In genomic region chr2:1192121-1192520, GRCh38 we compare ENCODE assay signal across 23 cellular contexts.
"Had no signal": no experiment of that assay in that cellular context is flagged by ENCODE, and none has a peak within 500 bp of the region (broad histone marks: within the 10 kb centered on the region; RNA-seq: fewer than 3 reads in every experiment).

No MANE protein-coding gene starts in this region.

- H3K36me3 ChIP-seq: brain microvascular endothelial cell, heart left ventricle, WERI-Rb-1 had no signal

- DNase-seq: activated B cell treated with CpG ODN at 0.5 μM for 24 hours; activated CD4-positive, alpha-beta T cell treated with anti-CD3 and anti-CD28 coated beads for 48 hours; activated CD4-positive, alpha-beta T cell treated with anti-CD3 and anti-CD28 coated beads, Interleukin-2, amount 50 U/mL, for 1 hour; activated CD4-positive, alpha-beta T cell treated with anti-CD3 and anti-CD28 coated beads, Interleukin-2, amount 50 U/mL, for 48 hours; activated CD8-positive, alpha-beta memory T cell treated with anti-CD3 and anti-CD28 coated beads for 24 hours; activated CD8-positive, alpha-beta T cell treated with anti-CD3 and anti-CD28 coated beads for 36 hours; activated effector memory CD4-positive, alpha-beta T cell treated with Interleukin-2 at 50 U/mL for 16 hours; activated gamma-delta T cell treated with Interleukin-2 at 50 U/mL for 16 hours; activated naive CD4-positive, alpha-beta T cell treated with anti-CD3 and anti-CD28 coated beads, Interleukin-2, amount 50 U/mL, for 16 hours; activated naive CD4-positive, alpha-beta T cell treated with Interleukin-2 at 50 U/mL for 16 hours; activated T-cell treated with anti-CD3 and anti-CD28 coated beads, Interleukin-2, amount 50 U/mL, for 4 hours; amniotic stem cell; anterior cingulate cortex; brain microvascular endothelial cell; dorsolateral prefrontal cortex; effector memory CD4-positive, alpha-beta T cell; endodermal cell; glutamatergic neuron; T-helper 17 cell; T1000; WERI-Rb-1 had no signal

- H3K27me3 ChIP-seq: brain microvascular endothelial cell, dorsolateral prefrontal cortex, heart left ventricle had no signal

- H3K27ac ChIP-seq: brain microvascular endothelial cell, coronary artery, dorsolateral prefrontal cortex, WERI-Rb-1 had no signal

- H3K4me3 ChIP-seq: coronary artery, dorsolateral prefrontal cortex, heart left ventricle had no signal

- H3K4me1 ChIP-seq: heart left ventricle had no signal
